ENCODE assay signal across 1 cellular context in genomic region chr11:111469200-111469599, GRCh38.
TF ChIP-seq lines count a peak whose summit lies in the region.

No MANE protein-coding gene starts in this region.

TF ChIP-seq in IMR-90, 13 proteins besides CTCF, POLR2A, EP300 and RAD21:
- TF ChIP-seq SMC3 (IDR thresholded peaks at IDR 0.05; ENCODE audit: low read depth, low read length) (no peak), CHD1 (IDR thresholded peaks at IDR 0.05; ENCODE audit: low read depth, low read length) (no peak), RCOR1 (IDR thresholded peaks at IDR 0.05; ENCODE audit: insufficient replicate concordance, low read length) (no peak), NFE2L2 (IDR thresholded peaks at IDR 0.05; ENCODE audit: low read depth, low read length) (no peak), CEBPB (IDR thresholded peaks at IDR 0.05; ENCODE audit: low read depth, low read length) (no peak), MAZ (IDR thresholded peaks at IDR 0.05; ENCODE audit: borderline replicate concordance, low read depth, low read length) (no peak), RFX5 (IDR thresholded peaks at IDR 0.05; ENCODE audit: low read depth, low read length) (no peak), FOS (IDR thresholded peaks at IDR 0.05; ENCODE audit: low read depth, low read length) (no peak), USF2 (IDR thresholded peaks at IDR 0.05; ENCODE audit: low read depth, low read length) (no peak), MXI1 (IDR thresholded peaks at IDR 0.05; ENCODE audit: borderline replicate concordance, low read depth, low read length) (no peak), BHLHE40 (IDR thresholded peaks at IDR 0.05; ENCODE audit: low read depth, low read length) (no peak), MAFK (IDR thresholded peaks at IDR 0.05; ENCODE audit: low read depth, low read length) (no peak), ELK1 (IDR thresholded peaks at IDR 0.05; ENCODE audit: borderline replicate concordance, low read depth, low read length) (no peak)
